In genomic region chr22:37486224-37486845, GRCh38 we compare ENCODE assay signal across 8 cellular contexts. TPM values are rescaled to one million over a fixed set of nuclear protein-coding genes. Genes with fewer than 3 reads are reported as not detected.
DNase-seq lines count a peak whose midpoint lies in the region; FAIRE-seq and TF ChIP-seq lines count a peak whose summit lies in the region.

Gene MFNG (minus strand): TSS chr22:37486384. CDS start chr22:37486177, 207 bp downstream.

- TF ChIP-seq POLR2A in GM10847 (IDR thresholded peaks at IDR 0.05; ENCODE audit: extremely low read depth, insufficient read length): peak; percentile 44

- no peak for DNase-seq in HFF-Myc (ENCODE audit: extremely low read depth, low read depth)
- DNase-seq in NCI-H2196 (lab: John Stamatoyannopoulos, UW; ENCODE audit: unreplicated experiment): peak; percentile 62
- peak; percentile 78 to 82 for DNase-seq in activated CD4-positive, alpha-beta T cell treated with anti-CD3 and anti-CD28 coated beads, Interleukin-2, amount 50 U/mL, for 48 hours
- DNase-seq in ecto neural progenitor cell (ENCODE audit: low spot score): peak; percentile 81
- peak; percentile 67 to 68 for DNase-seq in lung microvascular endothelial cell (ENCODE audit: low read depth in 2 of 2)
- peak; percentile 46 for DNase-seq in stimulated activated CD8-positive, alpha-beta memory T cell treated with anti-CD3 and anti-CD28 coated beads, Interleukin-15, amount 100 ng/mL, for 1 hour (ENCODE audit: low read depth)
- DNase-seq in urothelium cell line (ENCODE audit: low spot score): no peak

- FAIRE-seq in urothelium cell line (lab: Jason Lieb, UNC): no peak

- peak; percentile 11 for TF ChIP-seq CTCF in HFF-Myc (IDR thresholded peaks at IDR 0.05; ENCODE audit: low read depth, low read length, missing control alignments)

- H3K4me3 ChIP-seq in HFF-Myc (replicated peaks; ENCODE audit: low read depth, low read length): no peak within 1 kb of the TSS

RNA-seq across cellular contexts. Expression of gene MFNG, which starts in this region (rescaled TPM):
- total RNA-seq in lung microvascular endothelial cell: 89.8 and 137 TPM in 2 replicates

Comparison
In these comparisons a context has a peak if more than half of its experiments do, and no peak if none do; other contexts are left out.
1. DNase-seq: peak in NCI-H2196 (single experiment), activated CD4-positive, alpha-beta T cell treated with anti-CD3 and anti-CD28 coated beads, Interleukin-2, amount 50 U/mL, for 48 hours (2 of 2), ecto neural progenitor cell (single experiment), lung microvascular endothelial cell (2 of 2) and stimulated activated CD8-positive, alpha-beta memory T cell treated with anti-CD3 and anti-CD28 coated beads, Interleukin-15, amount 100 ng/mL, for 1 hour (single experiment); none in HFF-Myc (single experiment) and urothelium cell line (single experiment).